28 cellular contexts compared by ENCODE assay signal in genomic region chr4:138572007-138572406, GRCh38.
"Had no signal": no experiment of that assay in that cellular context is flagged by ENCODE, and none has a peak within 500 bp of the region (broad histone marks: within the 10 kb centered on the region; RNA-seq: fewer than 3 reads in every experiment).

No MANE protein-coding gene starts in this region.

- H3K27me3 Mint-ChIP-seq: activated naive CD8-positive, alpha-beta T cell treated with anti-CD3 and anti-CD28 coated beads, Interleukin-2, amount 10 ng/mL, durations not matched to agents 7 days and 5 days had no signal

- H3K27ac ChIP-seq: adrenal gland, SJCRH30 had no signal

- H3K4me3 ChIP-seq: adrenal gland, SJCRH30 had no signal

- H3K4me1 ChIP-seq: adrenal gland, SJCRH30 had no signal

- H3K36me3 Mint-ChIP-seq: activated naive CD8-positive, alpha-beta T cell treated with anti-CD3 and anti-CD28 coated beads, Interleukin-2, amount 10 ng/mL, durations not matched to agents 7 days and 5 days; WTC11 had no signal

- H3K27ac Mint-ChIP-seq: activated CD8-positive, alpha-beta T cell treated with anti-CD3 and anti-CD28 coated beads, Interleukin-2, amount 10 ng/mL, durations not matched to agents 7 days and 5 days; activated naive CD8-positive, alpha-beta T cell treated with anti-CD3 and anti-CD28 coated beads, Interleukin-2, amount 10 ng/mL, durations not matched to agents 7 days and 5 days; T-helper 1 cell treated with Interleukin-12 subunit alpha and Interleukin-12 subunit beta and Interleukin-4 antibody, amounts not matched to agents 30 μg/mL and 1 μg/mL, for 36 hours; WTC11 had no signal

- H3K9me3 Mint-ChIP-seq: WTC11 had no signal

- H3K27me3 ChIP-seq: adrenal gland, SJCRH30 had no signal

- ATAC-seq: activated CD8-positive, alpha-beta T cell treated with anti-CD3 and anti-CD28 coated beads, Interleukin-2, amount 10 ng/mL, durations not matched to agents 7 days and 5 days; Panc1; Right ventricle myocardium inferior; SK-N-SH treated with all-trans-retinoic acid at 6 μM for 48 hours; WTC11 had no signal

- DNase-seq: activated CD4-positive, alpha-beta T cell treated with anti-CD3 and anti-CD28 coated beads for 48 hours; activated CD4-positive, alpha-beta T cell treated with anti-CD3 and anti-CD28 coated beads, Interleukin-2, amount 50 U/mL, for 4 hours; activated CD4-positive, CD25-positive, alpha-beta regulatory T cell treated with anti-CD3 and anti-CD28 coated beads, Interleukin-2, amount 50 U/mL, for 72 hours; activated CD8-positive, alpha-beta memory T cell treated with anti-CD3 and anti-CD28 coated beads, Interleukin-2, amount 50 U/mL, for 48 hours; activated CD8-positive, alpha-beta T cell treated with anti-CD3 and anti-CD28 coated beads, Interleukin-2, amount 10 ng/mL, durations not matched to agents 7 days and 5 days; activated naive CD4-positive, alpha-beta T cell treated with anti-CD3 and anti-CD28 coated beads, Interleukin-2, amount 50 U/mL, for 16 hours; activated naive CD8-positive, alpha-beta T cell treated with anti-CD3 and anti-CD28 coated beads, Interleukin-2, amount 10 ng/mL, durations not matched to agents 7 days and 5 days; activated T-cell treated with anti-CD3 and anti-CD28 coated beads, Interleukin-2, amount 50 U/mL, for 1 hour; adrenal gland; anterior cingulate cortex; central memory CD4-positive, alpha-beta T cell; Karpas-422; MM.1S; NCI-H1105 treated with DMSO at 0.1 percent for 48 hours; NCI-H1436 treated with DMSO at 0.1 percent for 48 hours; NCI-H187; NCI-H2081; NCI-H510A treated with DMSO at 0.1 percent for 48 hours; NK-92 treated with Interleukin-12 subunit alpha and Interleukin-12 subunit beta, amount 100 ng/mL, for 24 hours; OCI-M1; RPMI8226; SJCRH30; SW 1271 had no signal

- H3K36me3 ChIP-seq: adrenal gland, SJCRH30 had no signal

- H3K9me3 ChIP-seq: adrenal gland had no signal

- H3K4me1 Mint-ChIP-seq: activated naive CD8-positive, alpha-beta T cell treated with anti-CD3 and anti-CD28 coated beads, Interleukin-2, amount 10 ng/mL, durations not matched to agents 7 days and 5 days had no signal

- H3K4me3 Mint-ChIP-seq: activated CD8-positive, alpha-beta T cell treated with anti-CD3 and anti-CD28 coated beads, Interleukin-2, amount 10 ng/mL, durations not matched to agents 7 days and 5 days; activated naive CD8-positive, alpha-beta T cell treated with anti-CD3 and anti-CD28 coated beads, Interleukin-2, amount 10 ng/mL, durations not matched to agents 7 days and 5 days; T-helper 1 cell treated with Interleukin-12 subunit alpha and Interleukin-12 subunit beta and Interleukin-4 antibody, amounts not matched to agents 30 μg/mL and 1 μg/mL, for 36 hours; WTC11 had no signal
